9 cellular contexts compared by ENCODE assay signal in genomic region chr1:222713091-222714012, GRCh38. TPM values are rescaled to one million over a fixed set of nuclear protein-coding genes. Genes with fewer than 3 reads are reported as not detected.
DNase-seq lines count a peak whose midpoint lies in the region; ATAC-seq and TF ChIP-seq lines count a peak whose summit lies in the region.
"Had no signal": no experiment of that assay in that cellular context is flagged by ENCODE, and none has a peak within 500 bp of the region (broad histone marks: within the 10 kb centered on the region; RNA-seq: fewer than 3 reads in every experiment).

No MANE protein-coding gene starts in this region.

- H3K36me3 ChIP-seq in WERI-Rb-1 (no peaks in the 10 kb centered on the region), mammary epithelial cell (ENCODE audit: insufficient read depth, low read length) (peaks cover 14% of the 10 kb centered on the region), smooth muscle cell (ENCODE audit: low read depth) (peaks cover 8% of the 10 kb centered on the region)

- H3K9ac ChIP-seq in mammary epithelial cell (ENCODE audit: insufficient read depth, low read length) (peak overlapping the region; percentile 94), smooth muscle cell (ENCODE audit: low read depth) (peak overlapping the region; percentile 94)

- intact Hi-C loops in mammary epithelial cell (cut with micrococcal nuclease), result loop anchor here (5.0 kb wide), 1 partner anchor 71 kb away; no protein-coding TSS in a partner anchor

- H3K79me2 ChIP-seq in mammary epithelial cell (ENCODE audit: insufficient read depth, low read length) (peaks cover 67% of the 10 kb centered on the region), smooth muscle cell (ENCODE audit: low read depth) (peaks cover 40% of the 10 kb centered on the region)

- in situ Hi-C loops in mammary epithelial cell (cut with MboI; ENCODE audit: low sequenced_read_pairs in 2 of 2), result no loop called here

- WGBS in mammary epithelial cell (ENCODE audit: low coverage, missing lambda C conversion rate), result 2% methylated on average over 35 of the region's 39 CpGs
- 2% methylated on average over 39 of the region's 39 CpGs for WGBS in smooth muscle cell (ENCODE audit: low lambda C conversion rate)

- CTCF ChIA-PET in mammary epithelial cell (lab: Charles Lee; ENCODE audit: low non-redundant PET), result no interaction called here

- H4K20me1 ChIP-seq in mammary epithelial cell (ENCODE audit: insufficient read depth, low read length), result no peaks in the 10 kb centered on the region
- peaks cover 11% of the 10 kb centered on the region for H4K20me1 ChIP-seq in smooth muscle cell (ENCODE audit: low read depth)

- H3K9me3 ChIP-seq in WERI-Rb-1 (ENCODE audit: severe bottlenecking) (no peaks in the 10 kb centered on the region), mammary epithelial cell (replicated peaks; ENCODE audit: insufficient read depth, low read length) (no peaks in the 10 kb centered on the region), smooth muscle cell (replicated peaks; ENCODE audit: low read depth) (no peaks in the 10 kb centered on the region)

- dilution Hi-C loops in mammary epithelial cell (cut with HindIII; ENCODE audit: low sequenced_read_pairs), result no loop called here

- H3F3A ChIP-seq in smooth muscle cell (ENCODE audit: low read depth), result peaks cover 3% of the 10 kb centered on the region

- no peaks in the 10 kb centered on the region for H3K27me3 ChIP-seq in WERI-Rb-1 (ENCODE audit: insufficient read depth, low read depth, severe bottlenecking)
- no peaks in the 10 kb centered on the region for H3K27me3 ChIP-seq in mammary epithelial cell (ENCODE audit: insufficient read depth, low read length)
- H3K27me3 ChIP-seq in smooth muscle cell (ENCODE audit: low read depth), result no peaks in the 10 kb centered on the region

- DNase-seq in AG08396 (ENCODE audit: low spot score), result peak; percentile 93
- peak; percentile 88 for DNase-seq in NCI-H2196 treated with DMSO at 0.1 percent for 48 hours (lab: John Stamatoyannopoulos, UW; ENCODE audit: unreplicated experiment)
- DNase-seq in WERI-Rb-1, result peak; percentile 85
- DNase-seq in mammary epithelial cell, result peak; percentile 94
- DNase-seq in iPS-NIHi11 (ENCODE audit: low spot score), result peak; percentile 92
- DNase-seq in smooth muscle cell (lab: John Stamatoyannopoulos, UW; ENCODE audit: unreplicated experiment), result peak; percentile 64

- peak overlapping the region; percentile 94 for H3K27ac ChIP-seq in WERI-Rb-1
- peak overlapping the region; percentile 96 for H3K27ac ChIP-seq in mammary epithelial cell (ENCODE audit: insufficient read depth, low read depth, low read length)
- H3K27ac ChIP-seq in smooth muscle cell (ENCODE audit: low read depth), result peak overlapping the region; percentile 99

- no peak for TF ChIP-seq CTCF in WERI-Rb-1 (IDR thresholded peaks at IDR 0.05; ENCODE audit: low read depth, low read length)
- TF ChIP-seq CTCF in mammary epithelial cell (conservative IDR thresholded peaks at IDR 0.05 in 1 of 2, IDR thresholded peaks at IDR 0.05 in 1 of 2; ENCODE audit: extremely low read depth in 1 of 2, insufficient read depth in 1 of 2, low read depth in 1 of 2, low read length in 2 of 2), result no peak
- no peak for TF ChIP-seq CTCF in smooth muscle cell (IDR thresholded peaks at IDR 0.05; ENCODE audit: borderline replicate concordance, insufficient read depth, poor library complexity, severe bottlenecking)

- H3K4me3 ChIP-seq in WERI-Rb-1 (ENCODE audit: low read depth, low read length) (peak overlapping the region; percentile 95), mammary epithelial cell (replicated peaks in 1 of 3; ENCODE audit: insufficient read depth in 1 of 3, low read depth in 2 of 3, low read length in 3 of 3) (peak overlapping the region; percentile 57 to 93 (median 70)), smooth muscle cell (peak overlapping the region; percentile 85)

- peaks cover 13% of the 10 kb centered on the region for H3K4me1 ChIP-seq in mammary epithelial cell (ENCODE audit: insufficient read depth, low read length)
- peaks cover 11% of the 10 kb centered on the region for H3K4me1 ChIP-seq in smooth muscle cell (ENCODE audit: low read depth)

- peak; percentile 81 for ATAC-seq in GM18907 (IDR thresholded peaks at IDR 0.05; ENCODE audit: unreplicated experiment)
- peak; percentile 59 for ATAC-seq in HG03139 (IDR thresholded peaks at IDR 0.05; ENCODE audit: unreplicated experiment)

- H3K4me2 ChIP-seq in mammary epithelial cell (ENCODE audit: insufficient read depth, low read depth, low read length), result peak overlapping the region; percentile 88
- H3K4me2 ChIP-seq in smooth muscle cell, result peak overlapping the region; percentile 96

- peak overlapping the region; percentile 96 for H2AFZ ChIP-seq in mammary epithelial cell (ENCODE audit: low read depth, low read length)
- H2AFZ ChIP-seq in smooth muscle cell (ENCODE audit: low read depth), result peak overlapping the region; percentile 99

- no TSS peak for BruUV-seq in mammary epithelial cell (replicated peaks; lab: Mats Ljungman, UMichigan)

RNA-seq across cellular contexts. Expression of gene BROX, which starts 1.0 kb away (rescaled TPM):
- total RNA-seq in mammary epithelial cell, result 10 to 100 TPM; 54.0 to 55.0 TPM
- polyA plus RNA-seq in mammary epithelial cell, result 4.7 TPM
- polyA minus RNA-seq in mammary epithelial cell, result 15.1 TPM
- total RNA-seq in smooth muscle cell, result 64.3 and 75.0 TPM in 2 replicates
- polyA plus RNA-seq in smooth muscle cell, result 13.3 and 15.9 TPM in 2 replicates

RNA-seq across cellular contexts. Expression of gene AIDA, which starts 1.1 kb away (rescaled TPM):
- total RNA-seq in mammary epithelial cell (10 to 100 TPM; 57.3 to 74.3 TPM), smooth muscle cell (50.9 and 60.9 TPM in 2 replicates)
- polyA plus RNA-seq in mammary epithelial cell (46.9 TPM), smooth muscle cell (33.6 and 40.6 TPM in 2 replicates)
- 48.4 TPM for polyA minus RNA-seq in mammary epithelial cell

RNA-seq across cellular contexts. Expression of gene FAM177B, which starts 23.6 kb away (rescaled TPM):
- total RNA-seq in mammary epithelial cell (not detected), smooth muscle cell (not detected in 2 replicates)
- polyA plus RNA-seq in mammary epithelial cell (not detected), smooth muscle cell (not detected in 2 replicates)
- polyA minus RNA-seq in mammary epithelial cell, result not detected
- total RNA-seq: T-helper 2 cell treated with Interferon-gamma antibody and Interleukin-4, amounts not matched to agents 100 ng/mL and 5 ng/mL, for 36 hours had no signal

Comparison
In these comparisons a context has a peak if more than half of its experiments do, and no peak if none do; other contexts are left out.
1. Peak in every context shown above with its lines: DNase-seq, ATAC-seq, H3K4me3 ChIP-seq and H3K27ac ChIP-seq.